In the genomic region with DNA sequence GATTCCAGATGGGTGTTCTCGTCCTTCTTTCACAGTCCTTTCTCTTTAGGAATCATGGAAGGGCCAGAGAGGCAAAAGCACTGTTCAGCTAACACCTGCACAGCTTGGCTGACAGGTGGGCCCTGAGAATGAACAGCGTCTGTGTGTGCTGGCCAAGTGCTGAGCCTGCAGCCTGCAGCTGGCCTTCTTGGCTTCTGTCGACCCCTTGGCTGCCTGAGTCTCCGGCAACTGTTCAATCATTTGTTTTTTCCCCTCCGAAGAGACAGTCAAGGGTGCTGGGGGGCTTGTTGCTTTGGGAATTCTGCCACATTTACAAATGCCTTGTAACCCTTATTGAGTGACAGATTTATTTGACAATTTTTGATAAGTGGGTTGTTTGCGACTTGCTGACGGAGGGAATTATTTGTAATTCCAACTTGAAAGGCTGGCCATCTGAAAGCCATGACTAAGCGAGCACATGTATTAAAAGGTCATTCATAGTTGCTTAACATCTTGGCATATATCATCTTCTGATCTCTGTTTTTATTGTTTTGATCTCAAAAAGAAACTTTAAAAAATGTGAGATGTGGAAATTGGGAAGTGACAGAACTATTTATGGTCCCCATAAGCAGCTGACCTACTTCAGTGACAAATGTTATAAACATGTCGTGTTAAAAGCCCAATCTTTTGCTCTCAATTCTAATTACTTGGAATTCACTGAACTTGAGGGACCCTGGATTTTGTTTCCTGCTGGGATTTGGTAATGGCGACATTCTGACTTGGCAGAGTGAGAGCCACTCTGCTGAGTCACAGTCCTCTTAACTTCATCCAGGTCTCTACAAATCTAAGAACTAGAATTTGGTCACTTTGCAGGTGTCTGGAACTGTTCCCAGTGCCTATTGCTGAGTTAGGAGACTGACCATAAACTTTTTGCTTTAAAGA, we compare ENCODE assay signal across 1 cellular context.
TF ChIP-seq lines count a peak whose summit lies in the region.

No MANE protein-coding gene starts in this region.

TF ChIP-seq in SK-N-SH, 30 proteins besides CTCF, POLR2A, EP300 and RAD21 (continued from another document):
- TF ChIP-seq, protein P1, sequence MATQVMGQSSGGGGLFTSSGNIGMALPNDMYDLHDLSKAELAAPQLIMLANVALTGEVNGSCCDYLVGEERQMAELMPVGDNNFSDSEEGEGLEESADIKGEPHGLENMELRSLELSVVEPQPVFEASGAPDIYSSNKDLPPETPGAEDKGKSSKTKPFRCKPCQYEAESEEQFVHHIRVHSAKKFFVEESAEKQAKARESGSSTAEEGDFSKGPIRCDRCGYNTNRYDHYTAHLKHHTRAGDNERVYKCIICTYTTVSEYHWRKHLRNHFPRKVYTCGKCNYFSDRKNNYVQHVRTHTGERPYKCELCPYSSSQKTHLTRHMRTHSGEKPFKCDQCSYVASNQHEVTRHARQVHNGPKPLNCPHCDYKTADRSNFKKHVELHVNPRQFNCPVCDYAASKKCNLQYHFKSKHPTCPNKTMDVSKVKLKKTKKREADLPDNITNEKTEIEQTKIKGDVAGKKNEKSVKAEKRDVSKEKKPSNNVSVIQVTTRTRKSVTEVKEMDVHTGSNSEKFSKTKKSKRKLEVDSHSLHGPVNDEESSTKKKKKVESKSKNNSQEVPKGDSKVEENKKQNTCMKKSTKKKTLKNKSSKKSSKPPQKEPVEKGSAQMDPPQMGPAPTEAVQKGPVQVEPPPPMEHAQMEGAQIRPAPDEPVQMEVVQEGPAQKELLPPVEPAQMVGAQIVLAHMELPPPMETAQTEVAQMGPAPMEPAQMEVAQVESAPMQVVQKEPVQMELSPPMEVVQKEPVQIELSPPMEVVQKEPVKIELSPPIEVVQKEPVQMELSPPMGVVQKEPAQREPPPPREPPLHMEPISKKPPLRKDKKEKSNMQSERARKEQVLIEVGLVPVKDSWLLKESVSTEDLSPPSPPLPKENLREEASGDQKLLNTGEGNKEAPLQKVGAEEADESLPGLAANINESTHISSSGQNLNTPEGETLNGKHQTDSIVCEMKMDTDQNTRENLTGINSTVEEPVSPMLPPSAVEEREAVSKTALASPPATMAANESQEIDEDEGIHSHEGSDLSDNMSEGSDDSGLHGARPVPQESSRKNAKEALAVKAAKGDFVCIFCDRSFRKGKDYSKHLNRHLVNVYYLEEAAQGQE (IDR thresholded peaks at IDR 0.05; ENCODE audit: low read depth, low read length), result no peak
- TF ChIP-seq, protein P2, sequence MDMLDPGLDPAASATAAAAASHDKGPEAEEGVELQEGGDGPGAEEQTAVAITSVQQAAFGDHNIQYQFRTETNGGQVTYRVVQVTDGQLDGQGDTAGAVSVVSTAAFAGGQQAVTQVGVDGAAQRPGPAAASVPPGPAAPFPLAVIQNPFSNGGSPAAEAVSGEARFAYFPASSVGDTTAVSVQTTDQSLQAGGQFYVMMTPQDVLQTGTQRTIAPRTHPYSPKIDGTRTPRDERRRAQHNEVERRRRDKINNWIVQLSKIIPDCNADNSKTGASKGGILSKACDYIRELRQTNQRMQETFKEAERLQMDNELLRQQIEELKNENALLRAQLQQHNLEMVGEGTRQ (IDR thresholded peaks at IDR 0.05; ENCODE audit: borderline replicate concordance, low read depth, low read length), result no peak
